In the genomic region with DNA sequence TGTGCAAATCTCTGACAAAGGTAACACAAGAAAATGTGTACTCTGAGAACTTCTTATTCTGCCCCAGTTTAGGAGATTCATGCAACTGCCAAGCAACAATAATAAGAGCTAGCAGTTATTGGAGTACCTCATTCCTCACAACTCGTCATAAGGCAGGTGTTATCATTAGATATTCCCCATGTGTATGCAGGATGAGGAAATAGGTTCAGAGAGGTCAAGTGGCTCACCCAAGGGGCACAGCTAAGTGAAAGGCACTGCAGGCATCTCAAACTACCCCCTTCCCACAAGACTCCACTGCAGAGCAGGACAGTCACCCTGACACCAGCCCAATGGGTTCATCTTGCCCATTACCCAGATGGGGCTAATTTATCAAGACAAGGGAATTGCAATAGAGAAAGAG, we compare ENCODE assay signal across 22 cellular contexts. TPM values are rescaled to one million over a fixed set of nuclear protein-coding genes. Genes with fewer than 3 reads are reported as not detected.
A peak's percentile ranks its signal among the peaks of the same experiment; 100 is the strongest.
DNase-seq lines count a peak whose midpoint lies in the region; ATAC-seq and TF ChIP-seq lines count a peak whose summit lies in the region.
"Had no signal": no experiment of that assay in that cellular context is flagged by ENCODE, and none has a peak within 500 bp of the region (broad histone marks: within the 10 kb centered on the region; RNA-seq: fewer than 3 reads in every experiment).

No MANE protein-coding gene starts in this region.

- H3K27ac Mint-ChIP-seq in CD4-positive, alpha-beta memory T cell: peak overlapping the region; percentile 91 to 95 (median 94)
- no peak overlapping the region for H3K27ac Mint-ChIP-seq in GM23338
- peak overlapping the region; percentile 92 for H3K27ac Mint-ChIP-seq in activated naive CD8-positive, alpha-beta T cell
- peak overlapping the region; percentile 79 to 97 (median 96) for H3K27ac Mint-ChIP-seq in naive thymus-derived CD8-positive, alpha-beta T cell

- H3K9me2 ChIP-seq in GM23338 (ENCODE audit: insufficient read depth): 0 out of 2 replicates have a peak, but pooled peaks cover 4% of the 10 kb centered on the region

- no peak overlapping the region for H3K27ac ChIP-seq in CD4-positive, alpha-beta memory T cell (ENCODE audit: low read depth, low read length)
- no peak overlapping the region for H3K27ac ChIP-seq in GM23338 (ENCODE audit: low read depth)
- H3K27ac ChIP-seq: GM23248 had no signal

- H3K36me3 Mint-ChIP-seq in CD4-positive, alpha-beta memory T cell: peaks cover 26 to 28% of the 10 kb centered on the region in 2 donors
- H3K36me3 Mint-ChIP-seq in GM23338 (ENCODE audit: low read depth): no peaks in the 10 kb centered on the region; the same call in 2 of the 3 replicates
- peaks cover 5% of the 10 kb centered on the region for H3K36me3 Mint-ChIP-seq in activated naive CD8-positive, alpha-beta T cell
- peaks cover 0 to 26% (median 7%) of the 10 kb centered on the region in 3 donors for H3K36me3 Mint-ChIP-seq in naive thymus-derived CD8-positive, alpha-beta T cell

- no peak for DNase-seq in CD4-positive, alpha-beta memory T cell
- DNase-seq in GM23338 (ENCODE audit: low spot score) (no peak), hypothalamus (lab: John Stamatoyannopoulos, UW) (no peak), GM13976 (ENCODE audit: low spot score) (no peak), GM10248 (ENCODE audit: extremely low spot score) (no peak)
- DNase-seq in naive thymus-derived CD8-positive, alpha-beta T cell: no peak
- DNase-seq: activated CD4-positive, alpha-beta T cell treated with anti-CD3 and anti-CD28 coated beads for 1 hour; BE2C; DMS 273 treated with DMSO at 0.1 percent for 48 hours; GF-D8; GM23248; NCI-H187 treated with DMSO at 0.1 percent for 48 hours; NCI-H510A; small intestine; stimulated activated CD4-positive, alpha-beta T cell treated with anti-CD3 and anti-CD28 coated beads, Interleukin-4, amount 100 ng/mL, for 24 hours; tibial artery had no signal

- H3K9me3 Mint-ChIP-seq in CD4-positive, alpha-beta memory T cell: peaks cover 0 to 3% (median 0%) of the 10 kb centered on the region in 8 donors
- H3K9me3 Mint-ChIP-seq in GM23338: no peaks in the 10 kb centered on the region
- no peaks in the 10 kb centered on the region for H3K9me3 Mint-ChIP-seq in activated naive CD8-positive, alpha-beta T cell (ENCODE audit: low read depth)
- no peaks in the 10 kb centered on the region for H3K9me3 Mint-ChIP-seq in naive thymus-derived CD8-positive, alpha-beta T cell
- H3K9me3 Mint-ChIP-seq: dendritic cell treated with granulocyte-macrophage colony-stimulating factor and Interleukin-4, amounts not matched to agents 40 ng/mL and 50 ng/mL, for 4 days had no signal

- no peak for TF ChIP-seq CTCF in GM23338 (conservative IDR thresholded peaks at IDR 0.05; ENCODE audit: low read depth in 2 of 2)
- TF ChIP-seq CTCF in GM13976 (IDR thresholded peaks at IDR 0.05; ENCODE audit: borderline replicate concordance, control extremely low read depth, extremely low read depth, insufficient read depth, missing control alignments): no peak
- no peak for TF ChIP-seq CTCF in GM10248 (IDR thresholded peaks at IDR 0.05; ENCODE audit: control extremely low read depth, extremely low read depth, low read depth, missing control alignments)

- H4K20me1 ChIP-seq in GM23338 (replicated peaks; ENCODE audit: insufficient read depth): no peaks in the 10 kb centered on the region

- no peak overlapping the region for H3K4me3 ChIP-seq in CD4-positive, alpha-beta memory T cell (ENCODE audit: low read length in 2 of 2)
- H3K4me3 ChIP-seq in GM23338: no peak overlapping the region
- H3K4me3 ChIP-seq: GM23248, tibial artery had no signal

- no peaks in the 10 kb centered on the region for H3K27me3 ChIP-seq in CD4-positive, alpha-beta memory T cell (ENCODE audit: insufficient read depth, low read length)
- H3K27me3 ChIP-seq in GM23338 (ENCODE audit: insufficient read depth): 0 out of 2 replicates have a peak, but pooled peaks cover 7% of the 10 kb centered on the region
- H3K27me3 ChIP-seq: BE2C, tibial artery had no signal

- peaks cover 10% of the 10 kb centered on the region for H3K36me3 ChIP-seq in CD4-positive, alpha-beta memory T cell (ENCODE audit: insufficient read depth, low read length)
- no peaks in the 10 kb centered on the region for H3K36me3 ChIP-seq in GM23338 (ENCODE audit: insufficient read depth)
- H3K36me3 ChIP-seq: BE2C had no signal

- peaks cover 3% of the 10 kb centered on the region; the same call in 1 of the 2 replicates for H3F3A ChIP-seq in GM23338 (replicated peaks; ENCODE audit: low read depth)

- H3K4me1 ChIP-seq in CD4-positive, alpha-beta memory T cell (ENCODE audit: insufficient read depth, low read length): peaks cover 74% of the 10 kb centered on the region
- H3K4me1 ChIP-seq in GM23338 (ENCODE audit: insufficient read depth): peaks cover 4% of the 10 kb centered on the region; the same call in 1 of the 2 replicates
- H3K4me1 ChIP-seq: BE2C had no signal

- H3K79me2 ChIP-seq in GM23338 (replicated peaks; ENCODE audit: insufficient read depth): no peaks in the 10 kb centered on the region

- H3K27me3 Mint-ChIP-seq in CD4-positive, alpha-beta memory T cell: no peaks in the 10 kb centered on the region
- H3K27me3 Mint-ChIP-seq in GM23338 (ENCODE audit: insufficient read depth, low read depth, poor library complexity): peaks cover 9% of the 10 kb centered on the region
- H3K27me3 Mint-ChIP-seq in activated naive CD8-positive, alpha-beta T cell: no peaks in the 10 kb centered on the region
- no peaks in the 10 kb centered on the region for H3K27me3 Mint-ChIP-seq in naive thymus-derived CD8-positive, alpha-beta T cell
- H3K27me3 Mint-ChIP-seq: dendritic cell treated with granulocyte-macrophage colony-stimulating factor and Interleukin-4, amounts not matched to agents 40 ng/mL and 50 ng/mL, for 4 days had no signal

- CTCF ChIA-PET in CD4-positive, alpha-beta memory T cell (lab: Charles Lee; ENCODE audit: partially characterized antibody): interaction anchor here (2.0 to 16.6 kb wide), 5 partner anchors 11 to 118 kb away, joined by 6 to 252 read pairs (median 7); no protein-coding TSS in a partner anchor
- CTCF ChIA-PET in GM10248 (lab: Yijun Ruan, JAX): interaction anchor here (0.9 to 10.7 kb wide), 4 partner anchors 21 to 155 kb away, joined by 4 to 103 read pairs (median 6); a partner anchor contains a TSS

- H3K9me3 ChIP-seq in CD4-positive, alpha-beta memory T cell (ENCODE audit: control insufficient read depth in 1 of 2, low read length in 2 of 2): no peaks in the 10 kb centered on the region
- H3K9me3 ChIP-seq: BE2C, tibial artery had no signal

- peaks cover 45 to 82% (median 64%) of the 10 kb centered on the region in 4 donors for H3K4me1 Mint-ChIP-seq in CD4-positive, alpha-beta memory T cell
- peaks cover 4% of the 10 kb centered on the region for H3K4me1 Mint-ChIP-seq in GM23338
- H3K4me1 Mint-ChIP-seq in activated naive CD8-positive, alpha-beta T cell (ENCODE audit: low read depth): peaks cover 68% of the 10 kb centered on the region
- peaks cover 34 to 72% (median 64%) of the 10 kb centered on the region in 4 donors for H3K4me1 Mint-ChIP-seq in naive thymus-derived CD8-positive, alpha-beta T cell

- peak overlapping the region; percentile 80 to 99 (median 96) for H3K4me3 Mint-ChIP-seq in CD4-positive, alpha-beta memory T cell
- peak overlapping the region; percentile 41; the same call in 2 of the 3 replicates for H3K4me3 Mint-ChIP-seq in GM23338
- peak overlapping the region; percentile 96 for H3K4me3 Mint-ChIP-seq in activated naive CD8-positive, alpha-beta T cell
- H3K4me3 Mint-ChIP-seq in naive thymus-derived CD8-positive, alpha-beta T cell: peak overlapping the region; percentile 75 to 99 (median 96)
- H3K4me3 Mint-ChIP-seq: dendritic cell treated with granulocyte-macrophage colony-stimulating factor and Interleukin-4, amounts not matched to agents 40 ng/mL and 50 ng/mL, for 4 days had no signal

- intact Hi-C loops in CD4-positive, alpha-beta memory T cell (cut with micrococcal nuclease): loop anchor here (2.0 kb wide), 1 partner anchor 17 kb away; no protein-coding TSS in a partner anchor

- in situ Hi-C loops in GM13976 (cut with MboI; ENCODE audit: low sequenced_read_pairs, unreplicated experiment): loop anchor here (25.0 kb wide), 1 partner anchor 575 kb away; no protein-coding TSS in a partner anchor

- no peak overlapping the region for H3K4me2 ChIP-seq in GM23338

- ATAC-seq in GM23338: no peak
- no peak for ATAC-seq in naive thymus-derived CD8-positive, alpha-beta T cell
- ATAC-seq: Right ventricle myocardium inferior had no signal

- POLR2A ChIA-PET in CD4-positive, alpha-beta memory T cell (lab: Charles Lee; ENCODE audit: partially characterized antibody): interaction anchor here (2.4 to 13.2 kb wide), 5 partner anchors 11 to 454 kb away, joined by 8 to 163 read pairs (median 43); a partner anchor contains a TSS
- POLR2A ChIA-PET in naive thymus-derived CD8-positive, alpha-beta T cell (lab: Charles Lee): interaction anchor here (1.0 to 2.0 kb wide), 2 partner anchors 122 to 153 kb away, joined by 6 to 7 read pairs; no protein-coding TSS in a partner anchor
- POLR2A ChIA-PET in GM10248 (lab: Yijun Ruan, JAX): interaction anchor here (0.5 kb wide), 1 partner anchor 38 kb away, joined by 4 read pairs; no protein-coding TSS in a partner anchor

- H2AFZ ChIP-seq in GM23338: no peak overlapping the region

RNA-seq across cellular contexts. Expression of a gene that starts 1.3 kb away (rescaled TPM):
- 100 to 1,000 TPM; 469 to 482 TPM for total RNA-seq in CD4-positive, alpha-beta memory T cell
- polyA plus RNA-seq in CD4-positive, alpha-beta memory T cell: 100 to 1,000 TPM; 692 to 748 TPM
- total RNA-seq in GM23338 (2014; rRNA removed; shearing (Covaris generic)): 26.4 and 27.3 TPM in 2 replicates
- 26.3 and 27.5 TPM in 2 replicates for polyA plus RNA-seq in GM23338 (2016; fragmentation: Nextera tagmentation; extraction: Ambion mirVana)
- total RNA-seq in naive thymus-derived CD8-positive, alpha-beta T cell: 100 to 1,000 TPM; 278 to 283 TPM
- polyA plus RNA-seq in naive thymus-derived CD8-positive, alpha-beta T cell: 100 to 1,000 TPM; 310 to 355 (median 330) TPM

RNA-seq across cellular contexts. Expression of a gene that starts 22.9 kb away (rescaled TPM):
- 1 to 10 TPM in 1 of 2 experiments, under 1 TPM in 1; 0.61 to 1.8 TPM for total RNA-seq in CD4-positive, alpha-beta memory T cell
- polyA plus RNA-seq in CD4-positive, alpha-beta memory T cell: 1 to 10 TPM; 1.0 to 2.1 TPM
- total RNA-seq in GM23338 (2014; rRNA removed; shearing (Covaris generic)): 2.3 and 3.6 TPM in 2 replicates
- polyA plus RNA-seq in GM23338 (2016; fragmentation: Nextera tagmentation; extraction: Ambion mirVana): 1.7 and 3.3 TPM in 2 replicates
- total RNA-seq in naive thymus-derived CD8-positive, alpha-beta T cell: 1 to 10 TPM in 1 of 2 experiments, under 1 TPM in 1; 0.29 to 1.2 TPM
- under 1 TPM in 1 of 3 donors, not detected in 2; 0.60 TPM for polyA plus RNA-seq in naive thymus-derived CD8-positive, alpha-beta T cell
- total RNA-seq: GM23248 had no signal
- polyA plus RNA-seq: GM23248 had no signal

RNA-seq across cellular contexts. Expression of a gene that starts 26.2 kb away (rescaled TPM):
- 10 to 100 TPM; 94.3 to 96.1 TPM for total RNA-seq in CD4-positive, alpha-beta memory T cell
- 10 to 100 TPM in 1 of 2 donors, 1 to 10 TPM in 1; 5.3 to 29.2 TPM for polyA plus RNA-seq in CD4-positive, alpha-beta memory T cell
- 15.7 and 21.8 TPM in 2 replicates for total RNA-seq in GM23338 (2014; rRNA removed; shearing (Covaris generic))
- polyA plus RNA-seq in GM23338 (2016; fragmentation: Nextera tagmentation; extraction: Ambion mirVana): 13.7 and 17.7 TPM in 2 replicates
- total RNA-seq in naive thymus-derived CD8-positive, alpha-beta T cell: 10 to 100 TPM; 64.9 to 68.2 TPM
- polyA plus RNA-seq in naive thymus-derived CD8-positive, alpha-beta T cell: 10 to 100 TPM; 12.1 to 22.0 (median 14.6) TPM

RNA-seq across cellular contexts. Expression of a gene that starts 40.1 kb away (rescaled TPM):
- total RNA-seq in CD4-positive, alpha-beta memory T cell: not detected
- not detected for polyA plus RNA-seq in CD4-positive, alpha-beta memory T cell
- total RNA-seq in GM23338 (2014; rRNA removed; shearing (Covaris generic)): not detected in 2 replicates
- polyA plus RNA-seq in GM23338 (2016; fragmentation: Nextera tagmentation; extraction: Ambion mirVana): not detected in 2 replicates
- total RNA-seq in naive thymus-derived CD8-positive, alpha-beta T cell: not detected
- not detected for polyA plus RNA-seq in naive thymus-derived CD8-positive, alpha-beta T cell
- total RNA-seq: GM23248; liver; posterior vena cava; Right ventricle myocardium inferior; T-helper 1 cell treated with Interleukin-12 subunit alpha and Interleukin-12 subunit beta and Interleukin-4 antibody, amounts not matched to agents 30 ng/mL and 1 ng/mL, for 36 hours had no signal
- polyA plus RNA-seq: GM23248, liver, small intestine had no signal

RNA-seq across cellular contexts. Expression of a gene that starts 54.0 kb away (rescaled TPM):
- not detected for total RNA-seq in CD4-positive, alpha-beta memory T cell
- under 1 TPM in 1 of 2 donors, not detected in 1; 0.06 TPM for polyA plus RNA-seq in CD4-positive, alpha-beta memory T cell
- 0.23 and 0.38 TPM in 2 replicates for total RNA-seq in GM23338 (2014; rRNA removed; shearing (Covaris generic))
- 0.43 and 0.48 TPM in 2 replicates for polyA plus RNA-seq in GM23338 (2016; fragmentation: Nextera tagmentation; extraction: Ambion mirVana)
- total RNA-seq in naive thymus-derived CD8-positive, alpha-beta T cell: not detected
- polyA plus RNA-seq in naive thymus-derived CD8-positive, alpha-beta T cell: not detected
- total RNA-seq: GM23248, Right ventricle myocardium inferior had no signal
- polyA plus RNA-seq: GM23248 had no signal

Comparison
In these comparisons a context has a peak if more than half of its experiments do, and no peak if none do; other contexts are left out.
1. H3K4me3 Mint-ChIP-seq: peak in every context shown above with its lines; median percentile 96 in CD4-positive, alpha-beta memory T cell; 96 in activated naive CD8-positive, alpha-beta T cell; 96 in naive thymus-derived CD8-positive, alpha-beta T cell; 41 in GM23338.